Comparison of ENCODE assay signal across 8 cellular contexts in genomic region chr17:7573324-7574080, GRCh38. TPM values are rescaled to one million over a fixed set of nuclear protein-coding genes. Genes with fewer than 3 reads are reported as not detected.
DNase-seq lines count a peak whose midpoint lies in the region; ATAC-seq and TF ChIP-seq lines count a peak whose summit lies in the region.

No MANE protein-coding gene starts in this region.

- peaks cover 12% of the 10 kb centered on the region for H3K4me1 ChIP-seq in colonic mucosa

- H3K36me3 ChIP-seq in H7 (replicated peaks; ENCODE audit: control insufficient read depth, insufficient read depth, low read length), result peaks cover 58% of the 10 kb centered on the region
- H3K36me3 ChIP-seq in colonic mucosa, result peaks cover 29% of the 10 kb centered on the region

- H3K4me1 Mint-ChIP-seq in CD4-positive, alpha-beta T cell (ENCODE audit: low read depth), result peaks cover 59% of the 10 kb centered on the region

- peaks cover 86% of the 10 kb centered on the region for H3K36me3 Mint-ChIP-seq in CD4-positive, alpha-beta T cell (ENCODE audit: low read depth)

- no peak for TF ChIP-seq CTCF in CD4-positive, alpha-beta T cell (IDR thresholded peaks at IDR 0.05)
- TF ChIP-seq CTCF in colonic mucosa (IDR thresholded peaks at IDR 0.05), result no peak

- peak overlapping the region; percentile 99 for H3K4me3 Mint-ChIP-seq in CD4-positive, alpha-beta T cell

- ATAC-seq in CD4-positive, alpha-beta T cell (ENCODE audit: poor library complexity), result peak; percentile 47
- ATAC-seq in HG03097 (IDR thresholded peaks at IDR 0.05; ENCODE audit: low FRiP score, unreplicated experiment), result no peak

- CTCF ChIA-PET in CD4-positive, alpha-beta T cell (lab: Charles Lee), result interaction anchor here (1.2 to 2.4 kb wide), 4 partner anchors 13 to 115 kb away, joined by 4 to 15 read pairs (median 8); partner anchors contain the start of genes FXR2 and WRAP53

- H3K9ac ChIP-seq in colonic mucosa (ENCODE audit: low read depth in 2 of 2, low read length in 2 of 2), result peak overlapping the region; percentile 99

- peaks cover 3% of the 10 kb centered on the region for H3K27me3 Mint-ChIP-seq in CD4-positive, alpha-beta T cell

- POLR2A ChIA-PET in CD4-positive, alpha-beta T cell (lab: Charles Lee), result interaction anchor here (0.6 to 7.0 kb wide), 21 partner anchors 9 to 538 kb away, joined by 3 to 143 read pairs (median 4); partner anchors contain the start of genes CTDNEP1, DVL2, FXR2 and MPDU1

- no peaks in the 10 kb centered on the region for H3K27me3 ChIP-seq in CD4-positive, alpha-beta T cell (ENCODE audit: control insufficient read depth, insufficient read depth, low read length)
- no peaks in the 10 kb centered on the region for H3K27me3 ChIP-seq in H7 (ENCODE audit: control insufficient read depth, insufficient read depth, low read length)
- H3K27me3 ChIP-seq in colonic mucosa, result no peaks in the 10 kb centered on the region

- H3K9me3 ChIP-seq in CD4-positive, alpha-beta T cell (ENCODE audit: control insufficient read depth, low read length), result no peaks in the 10 kb centered on the region
- H3K9me3 ChIP-seq in colonic mucosa, result no peaks in the 10 kb centered on the region

- DNase-seq in CD4-positive, alpha-beta T cell, result peak; percentile 85 to 92 (median 90)
- DNase-seq in H7 (peak; percentile 98), NCI-H446 treated with DMSO at 0.1 percent for 48 hours (lab: John Stamatoyannopoulos, UW) (peak; percentile 53), colonic mucosa (peak; percentile 88), left kidney (ENCODE audit: low read depth, low spot score) (peak; percentile 96)
- peak; percentile 92 for DNase-seq in activated CD4-positive, alpha-beta T cell treated with anti-CD3 and anti-CD28 coated beads for 48 hours
- DNase-seq in stimulated activated CD4-positive, alpha-beta T cell treated with anti-CD3 and anti-CD28 coated beads, Interleukin-1b, Interleukin-23, amount 100 ng/mL, for 24 hours (ENCODE audit: low read depth in 4 of 4, low spot score in 1 of 4), result peak; percentile 69 to 85 (median 84)

- intact Hi-C loops in CD4-positive, alpha-beta T cell (cut with DNase I, micrococcal nuclease), result loop anchor here (1.0 to 5.0 kb wide), 7 partner anchors 10 to 334 kb away; partner anchors contain the start of genes FXR2 (in 2 of the 2), EIF5A (in 1 of the 2), MPDU1 (in 1 of the 2) and PHF23 (in 1 of the 2)
- intact Hi-C loops in colonic mucosa (cut with DNase I), result no loop called here

- peak overlapping the region; percentile 99 for H3K27ac Mint-ChIP-seq in CD4-positive, alpha-beta T cell

- no peaks in the 10 kb centered on the region for H3K9me3 Mint-ChIP-seq in CD4-positive, alpha-beta T cell

- H3K27ac ChIP-seq in CD4-positive, alpha-beta T cell (ENCODE audit: low read depth, low read length), result peak overlapping the region; percentile 96
- peak overlapping the region; percentile 98 for H3K27ac ChIP-seq in colonic mucosa

- H3K4me3 ChIP-seq in H7 (ENCODE audit: insufficient read depth, low read depth, low read length) (peak overlapping the region; percentile 99), colonic mucosa (peak overlapping the region; percentile 97)

RNA-seq across cellular contexts. Expression of gene CD68, which starts 5.9 kb away (rescaled TPM):
- under 1 TPM; 0.33 to 0.95 TPM for total RNA-seq in CD4-positive, alpha-beta T cell
- 0.22 and 0.55 TPM in 2 replicates for total RNA-seq in H7 (2014; rRNA removed; shearing (Covaris generic))
- total RNA-seq in colonic mucosa, result 10 to 100 TPM; 37.7 to 56.6 TPM

RNA-seq across cellular contexts. Expression of gene MPDU1, which starts 10.2 kb away (rescaled TPM):
- 10 to 100 TPM; 12.0 to 12.9 TPM for total RNA-seq in CD4-positive, alpha-beta T cell
- 111 and 146 TPM in 2 replicates for total RNA-seq in H7 (2014; rRNA removed; shearing (Covaris generic))
- 100 to 1,000 TPM in 1 of 2 donors, 10 to 100 TPM in 1; 80.1 to 111 TPM for total RNA-seq in colonic mucosa

RNA-seq across cellular contexts. Expression of gene SENP3, which starts 11.8 kb away (rescaled TPM):
- 10 to 100 TPM; 27.7 to 28.9 TPM for total RNA-seq in CD4-positive, alpha-beta T cell
- 137 and 203 TPM in 2 replicates for total RNA-seq in H7 (2014; rRNA removed; shearing (Covaris generic))
- total RNA-seq in colonic mucosa, result 10 to 100 TPM; 25.7 to 56.6 TPM

RNA-seq across cellular contexts. Expression of gene TNFSF13, which starts 15.0 kb away (rescaled TPM):
- 1 to 10 TPM; 1.1 to 1.7 TPM for total RNA-seq in CD4-positive, alpha-beta T cell
- total RNA-seq in H7 (2014; rRNA removed; shearing (Covaris generic)), result 0.94 and 1.7 TPM in 2 replicates
- total RNA-seq in colonic mucosa, result 100 to 1,000 TPM in 1 of 2 donors, 10 to 100 TPM in 1; 67.5 to 125 TPM

RNA-seq across cellular contexts. Expression of gene SOX15, which starts 16.4 kb away (rescaled TPM):
- under 1 TPM in 1 of 2 experiments, not detected in 1; 0.30 TPM for total RNA-seq in CD4-positive, alpha-beta T cell
- total RNA-seq in H7 (2014; rRNA removed; shearing (Covaris generic)), result 33.8 and 44.0 TPM in 2 replicates
- total RNA-seq in colonic mucosa, result 1 to 10 TPM in 1 of 2 donors, under 1 TPM in 1; 0.61 to 1.0 TPM

Comparison
In these comparisons a context has a peak if more than half of its experiments do, and no peak if none do; other contexts are left out.
1. RNA of gene CD68, which starts 5.9 kb away (total RNA-seq): 37.7 to 56.6 TPM in colonic mucosa; 0.33 to 0.95 TPM in CD4-positive, alpha-beta T cell and 0.22 to 0.55 TPM in H7; every median in the first group is over 10 times any median in the second.
2. Peak in every context shown above with its lines, with median percentiles within 50 percentile points of each other: DNase-seq.